Comparison of ENCODE assay signal across 1 cellular context in genomic region chr5:169904059-169904458, GRCh38.
TF ChIP-seq lines count a peak whose summit lies in the region.

No MANE protein-coding gene starts in this region.

TF ChIP-seq in SK-N-SH, 30 proteins besides CTCF, POLR2A, EP300 and RAD21 (continued from another document):
- TF ChIP-seq IRF3 (IDR thresholded peaks at IDR 0.05; ENCODE audit: low read depth, low read length), result no peak
- TF ChIP-seq MEF2A (IDR thresholded peaks at IDR 0.05; ENCODE audit: borderline replicate concordance, low read depth), result no peak
- no peak for TF ChIP-seq MAX (IDR thresholded peaks at IDR 0.05; ENCODE audit: low read depth)
- TF ChIP-seq, protein P1, sequence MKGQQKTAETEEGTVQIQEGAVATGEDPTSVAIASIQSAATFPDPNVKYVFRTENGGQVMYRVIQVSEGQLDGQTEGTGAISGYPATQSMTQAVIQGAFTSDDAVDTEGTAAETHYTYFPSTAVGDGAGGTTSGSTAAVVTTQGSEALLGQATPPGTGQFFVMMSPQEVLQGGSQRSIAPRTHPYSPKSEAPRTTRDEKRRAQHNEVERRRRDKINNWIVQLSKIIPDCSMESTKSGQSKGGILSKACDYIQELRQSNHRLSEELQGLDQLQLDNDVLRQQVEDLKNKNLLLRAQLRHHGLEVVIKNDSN (IDR thresholded peaks at IDR 0.05; ENCODE audit: borderline replicate concordance, low read depth), result no peak
- TF ChIP-seq RXRA (IDR thresholded peaks at IDR 0.05; ENCODE audit: borderline replicate concordance, low read depth), result no peak
- no peak for TF ChIP-seq POLR2AphosphoS5 (IDR thresholded peaks at IDR 0.05; ENCODE audit: low read depth, low read length)
- TF ChIP-seq TCF12 (IDR thresholded peaks at IDR 0.05), result no peak
- no peak for TF ChIP-seq ELF1 (IDR thresholded peaks at IDR 0.05)
- TF ChIP-seq FOXM1 (IDR thresholded peaks at IDR 0.05; ENCODE audit: low read depth), result no peak
- TF ChIP-seq TAF1 (IDR thresholded peaks at IDR 0.05; ENCODE audit: borderline replicate concordance, low read depth, low read length), result no peak
- no peak for TF ChIP-seq NFIC (IDR thresholded peaks at IDR 0.05; ENCODE audit: borderline replicate concordance)
- TF ChIP-seq TEAD4 (IDR thresholded peaks at IDR 0.05; ENCODE audit: borderline replicate concordance, insufficient read depth), result no peak
- TF ChIP-seq FOXJ3 (CRISPR knock-in tag; IDR thresholded peaks at IDR 0.05), result no peak
